In the genomic region with DNA sequence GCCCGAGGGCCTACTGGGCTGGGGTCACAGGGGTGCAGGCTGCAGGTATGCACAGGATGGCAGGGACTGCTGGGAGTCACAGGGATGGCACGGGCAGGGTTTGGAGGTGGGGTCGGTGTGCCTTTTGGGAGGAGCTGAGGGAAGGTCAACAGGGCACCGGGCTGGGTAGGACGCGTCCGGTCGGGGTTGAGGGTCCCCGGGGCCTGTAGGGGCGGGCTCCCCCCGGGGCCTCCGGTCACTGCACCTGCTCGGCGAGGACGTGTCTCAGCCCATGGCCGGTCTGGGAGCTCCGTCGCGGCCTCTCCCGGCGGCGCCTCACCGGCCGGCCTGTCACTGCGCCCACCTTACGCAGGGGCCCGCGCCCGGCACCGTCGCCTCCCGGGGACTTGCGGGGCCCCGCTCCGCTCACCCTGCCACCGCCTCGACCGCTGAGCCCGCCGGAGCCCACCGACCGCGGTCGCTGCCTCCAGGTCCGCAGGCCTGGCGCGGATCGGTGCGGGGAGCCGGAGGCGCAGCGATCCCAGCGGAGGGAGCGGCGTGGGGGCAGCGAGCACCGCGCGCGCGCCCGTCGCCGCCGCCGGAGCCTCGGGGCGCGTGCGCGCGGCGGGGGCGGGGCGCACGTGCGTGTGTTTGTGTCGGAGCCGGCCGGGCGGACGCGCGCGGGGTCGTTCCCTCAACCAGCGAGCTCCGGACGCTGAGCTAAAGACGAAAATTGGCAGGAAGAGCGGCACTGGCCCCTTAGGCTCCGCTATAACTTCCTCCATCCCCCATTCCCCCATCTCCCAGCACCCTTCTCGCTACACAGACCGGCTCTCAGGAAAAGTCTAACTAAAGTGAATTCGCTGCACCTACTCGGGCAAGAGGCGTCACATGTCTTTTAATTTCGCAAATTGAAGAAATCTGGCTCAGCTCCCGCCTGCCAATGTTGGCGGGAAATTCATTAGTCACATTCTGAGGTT, we compare ENCODE assay signal across 8 cellular contexts. TPM values are rescaled to one million over a fixed set of nuclear protein-coding genes. Genes with fewer than 3 reads are reported as not detected.
A peak's percentile ranks its signal among the peaks of the same experiment; 100 is the strongest.
DNase-seq lines count a peak whose midpoint lies in the region; ATAC-seq, FAIRE-seq and TF ChIP-seq lines count a peak whose summit lies in the region.

A gene with protein sequence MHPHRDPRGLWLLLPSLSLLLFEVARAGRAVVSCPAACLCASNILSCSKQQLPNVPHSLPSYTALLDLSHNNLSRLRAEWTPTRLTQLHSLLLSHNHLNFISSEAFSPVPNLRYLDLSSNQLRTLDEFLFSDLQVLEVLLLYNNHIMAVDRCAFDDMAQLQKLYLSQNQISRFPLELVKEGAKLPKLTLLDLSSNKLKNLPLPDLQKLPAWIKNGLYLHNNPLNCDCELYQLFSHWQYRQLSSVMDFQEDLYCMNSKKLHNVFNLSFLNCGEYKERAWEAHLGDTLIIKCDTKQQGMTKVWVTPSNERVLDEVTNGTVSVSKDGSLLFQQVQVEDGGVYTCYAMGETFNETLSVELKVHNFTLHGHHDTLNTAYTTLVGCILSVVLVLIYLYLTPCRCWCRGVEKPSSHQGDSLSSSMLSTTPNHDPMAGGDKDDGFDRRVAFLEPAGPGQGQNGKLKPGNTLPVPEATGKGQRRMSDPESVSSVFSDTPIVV (minus strand): TSS at position 552 of the 959 bp plus-strand sequence. CDS start 815 bp downstream, outside the sequence.

- 1% methylated on average over 15 of the region's 100 CpGs for WGBS in right lobe of liver (ENCODE audit: insufficient coverage, low coverage, low lambda C conversion rate, missing lambda C conversion rate)

- intact Hi-C loops in activated CD4-positive, alpha-beta T cell treated with anti-CD3 and anti-CD28 coated beads for 36 hours (cut with DNase I, micrococcal nuclease): loop anchor here in 1 of 2 experiments (1.0 to 5.0 kb wide), 3 partner anchors 15 to 547 kb away; a partner anchor contains a TSS
- intact Hi-C loops in colonic mucosa (cut with DNase I): no loop called here
- intact Hi-C loops in right lobe of liver (cut with DNase I): no loop called here

- TF ChIP-seq CTCF in AG10803 (conservative IDR thresholded peaks at IDR 0.05; ENCODE audit: low read length): no peak
- no peak for TF ChIP-seq CTCF in colonic mucosa (IDR thresholded peaks at IDR 0.05)
- TF ChIP-seq CTCF in right lobe of liver (IDR thresholded peaks at IDR 0.05): no peak

- FAIRE-seq in GM19239 (lab: Jason Lieb, UNC): no peak

- peak within 1 kb of the TSS; percentile 67 to 86 for H3K9ac ChIP-seq in colonic mucosa (ENCODE audit: low read depth in 2 of 2, low read length in 2 of 2)

- CTCF ChIA-PET in activated CD4-positive, alpha-beta T cell treated with anti-CD3 and anti-CD28 coated beads for 36 hours (lab: Charles Lee): interaction anchor here (0.6 to 26.9 kb wide), 9 partner anchors 10 to 475 kb away, joined by 3 to 864 read pairs (median 3); a partner anchor contains a TSS

- H3K4me1 ChIP-seq in colonic mucosa (no peaks in the 10 kb centered on the region), right lobe of liver (peaks cover 0 to 3% (median 1%) of the 10 kb centered on the region in 4 donors)

- TF ChIP-seq POLR2A in right lobe of liver (IDR thresholded peaks at IDR 0.05): peak; percentile 24

- POLR2A ChIA-PET in activated CD4-positive, alpha-beta T cell treated with anti-CD3 and anti-CD28 coated beads for 36 hours (lab: Charles Lee): interaction anchor here (0.8 to 1.6 kb wide), 3 partner anchors 11 to 111 kb away, joined by 3 to 5 read pairs (median 3); no protein-coding TSS in a partner anchor

- H3K27ac Mint-ChIP-seq in activated CD4-positive, alpha-beta T cell treated with anti-CD3 and anti-CD28 coated beads for 36 hours: peak within 1 kb of the TSS; percentile 76

- DNase-seq in AG10803 (ENCODE audit: low read depth) (peak; percentile 27), GM19239 (ENCODE audit: insufficient read length, low spot score) (peak; percentile 78), NCI-H1092 treated with DMSO at 0.1 percent for 48 hours (lab: John Stamatoyannopoulos, UW) (peak; percentile 59), colonic mucosa (peak; percentile 53), right lobe of liver (peak; percentile 67 to 68 (median 67))
- peak; percentile 73 for DNase-seq in activated CD4-positive, alpha-beta T cell treated with anti-CD3 and anti-CD28 coated beads for 36 hours
- peak in 2 of 3 experiments; percentile 35 to 58 for DNase-seq in stimulated activated CD4-positive, alpha-beta T cell treated with anti-CD3 and anti-CD28 coated beads, TNF-alpha, amount 100 ng/mL, for 4 hours (ENCODE audit: low read depth in 3 of 3)

- peak within 1 kb of the TSS; percentile 77 for H3K4me3 Mint-ChIP-seq in activated CD4-positive, alpha-beta T cell treated with anti-CD3 and anti-CD28 coated beads for 36 hours

- H3K27ac ChIP-seq in colonic mucosa: no peak within 1 kb of the TSS
- no peak within 1 kb of the TSS for H3K27ac ChIP-seq in right lobe of liver

- H3K27me3 ChIP-seq in colonic mucosa: no peaks in the 10 kb centered on the region
- no peaks in the 10 kb centered on the region for H3K27me3 ChIP-seq in right lobe of liver

- ATAC-seq in activated CD4-positive, alpha-beta T cell treated with anti-CD3 and anti-CD28 coated beads for 36 hours: peak; percentile 56
- ATAC-seq in right lobe of liver: peak; percentile 84 to 93 (median 86)
- ATAC-seq in GM18520 (IDR thresholded peaks at IDR 0.05; ENCODE audit: unreplicated experiment): no peak

- H3K36me3 ChIP-seq in colonic mucosa (no peaks in the 10 kb centered on the region), right lobe of liver (no peaks in the 10 kb centered on the region)

- H3K9me3 ChIP-seq in colonic mucosa: no peaks in the 10 kb centered on the region
- H3K9me3 ChIP-seq in right lobe of liver: no peaks in the 10 kb centered on the region

- peaks cover 14% of the 10 kb centered on the region for H3K36me3 Mint-ChIP-seq in activated CD4-positive, alpha-beta T cell treated with anti-CD3 and anti-CD28 coated beads for 36 hours (ENCODE audit: low read depth)

- H3K4me3 ChIP-seq in AG10803 (ENCODE audit: low read length): peak within 1 kb of the TSS; percentile 71
- peak within 1 kb of the TSS; percentile 73 for H3K4me3 ChIP-seq in colonic mucosa
- H3K4me3 ChIP-seq in right lobe of liver: peak within 1 kb of the TSS; percentile 66 to 85 (median 73)

- H3K27me3 Mint-ChIP-seq in activated CD4-positive, alpha-beta T cell treated with anti-CD3 and anti-CD28 coated beads for 36 hours: no peaks in the 10 kb centered on the region

- H3K9me3 Mint-ChIP-seq in activated CD4-positive, alpha-beta T cell treated with anti-CD3 and anti-CD28 coated beads for 36 hours (ENCODE audit: low read depth): no peaks in the 10 kb centered on the region

- H3K4me1 Mint-ChIP-seq in activated CD4-positive, alpha-beta T cell treated with anti-CD3 and anti-CD28 coated beads for 36 hours: peaks cover 59% of the 10 kb centered on the region

RNA-seq across cellular contexts. Expression of the gene that starts here (rescaled TPM):
- total RNA-seq in activated CD4-positive, alpha-beta T cell treated with anti-CD3 and anti-CD28 coated beads for 36 hours: 1 to 10 TPM; 1.8 to 2.0 TPM
- total RNA-seq in colonic mucosa (1 to 10 TPM; 2.5 to 3.9 TPM), right lobe of liver (1 to 10 TPM; 2.6 to 3.9 (median 3.2) TPM)

Comparison
In these comparisons a context has a peak if more than half of its experiments do, and no peak if none do; other contexts are left out.
1. DNase-seq: peak in every context shown above with its lines; median percentile 78 in GM19239; 73 in activated CD4-positive, alpha-beta T cell treated with anti-CD3 and anti-CD28 coated beads for 36 hours; 67 in right lobe of liver; 59 in NCI-H1092 treated with DMSO at 0.1 percent for 48 hours; 53 in colonic mucosa; 46 in stimulated activated CD4-positive, alpha-beta T cell treated with anti-CD3 and anti-CD28 coated beads, TNF-alpha, amount 100 ng/mL, for 4 hours; 27 in AG10803.